Comparison of ENCODE assay signal across 1 cellular context in genomic region chr7:134726581-134726980, GRCh38.
TF ChIP-seq lines count a peak whose summit lies in the region.

No MANE protein-coding gene starts in this region.

TF ChIP-seq in HepG2, 621 proteins besides CTCF, POLR2A, EP300 and RAD21:
- TF ChIP-seq PLRG1 (conservative IDR thresholded peaks at IDR 0.05): no peak
- TF ChIP-seq MAX (IDR thresholded peaks at IDR 0.05): no peak
- TF ChIP-seq DNMT1 (CRISPR knock-in tag; IDR thresholded peaks at IDR 0.05): no peak
- no peak for TF ChIP-seq JARID2 (CRISPR knock-in tag; IDR thresholded peaks at IDR 0.05; ENCODE audit: insufficient replicate concordance)
- no peak for TF ChIP-seq ZNF670 (CRISPR knock-in tag; IDR thresholded peaks at IDR 0.05; ENCODE audit: borderline replicate concordance)
- no peak for TF ChIP-seq MATR3 (CRISPR knock-in tag; IDR thresholded peaks at IDR 0.05)
- TF ChIP-seq SALL1 (CRISPR knock-in tag; IDR thresholded peaks at IDR 0.05): no peak
- TF ChIP-seq FOXO4 (CRISPR knock-in tag; conservative IDR thresholded peaks at IDR 0.05): no peak
- no peak for TF ChIP-seq ZNF225 (CRISPR knock-in tag; IDR thresholded peaks at IDR 0.05)
- no peak for TF ChIP-seq LRRFIP1 (CRISPR knock-in tag; conservative IDR thresholded peaks at IDR 0.05)
- no peak for TF ChIP-seq SMYD3 (CRISPR knock-in tag; IDR thresholded peaks at IDR 0.05)
- no peak for TF ChIP-seq ZXDC (CRISPR knock-in tag; IDR thresholded peaks at IDR 0.05)
- TF ChIP-seq SIN3A (IDR thresholded peaks at IDR 0.05; ENCODE audit: borderline replicate concordance, low read depth, low read length): no peak
- TF ChIP-seq ARID4A (CRISPR knock-in tag; IDR thresholded peaks at IDR 0.05; ENCODE audit: borderline replicate concordance): no peak
- no peak for TF ChIP-seq ZNF3 (CRISPR knock-in tag; IDR thresholded peaks at IDR 0.05)
- TF ChIP-seq ZBTB39 (CRISPR knock-in tag; IDR thresholded peaks at IDR 0.05): no peak
- TF ChIP-seq TCF7 (IDR thresholded peaks at IDR 0.05; ENCODE audit: low read depth): no peak
